ENCODE assay signal across 18 cellular contexts in genomic region chr11:67349457-67349856, GRCh38. TPM values are rescaled to one million over a fixed set of nuclear protein-coding genes. Genes with fewer than 3 reads are reported as not detected.
DNase-seq lines count a peak whose midpoint lies in the region; ATAC-seq and TF ChIP-seq lines count a peak whose summit lies in the region.
"Had no signal": no experiment of that assay in that cellular context is flagged by ENCODE, and none has a peak within 500 bp of the region (broad histone marks: within the 10 kb centered on the region; RNA-seq: fewer than 3 reads in every experiment).

No MANE protein-coding gene starts in this region.

- no peaks in the 10 kb centered on the region for H3K9me2 ChIP-seq in DOHH2 (replicated peaks; ENCODE audit: control insufficient read depth, low read length)

- H3K4me2 ChIP-seq in DOHH2 (ENCODE audit: low read length): peak overlapping the region; percentile 31

- H3K36me3 ChIP-seq in CD4-positive, CD25-positive, alpha-beta regulatory T cell (ENCODE audit: control insufficient read depth, insufficient read depth, low read length): no peaks in the 10 kb centered on the region
- H3K36me3 ChIP-seq in DOHH2 (ENCODE audit: control insufficient read depth, low read length): peaks cover 28% of the 10 kb centered on the region
- H3K36me3 ChIP-seq: BLaER1, pancreas had no signal

- peak overlapping the region; percentile 72 to 97 (median 76) for H3K27ac Mint-ChIP-seq in CD4-positive, CD25-positive, alpha-beta regulatory T cell
- peak overlapping the region; percentile 12 for H3K27ac Mint-ChIP-seq in activated naive CD8-positive, alpha-beta T cell treated with anti-CD3 and anti-CD28 coated beads for 36 hours
- H3K27ac Mint-ChIP-seq in nephron progenitor cell: peak overlapping the region; percentile 21
- H3K27ac Mint-ChIP-seq: activated CD4-positive, alpha-beta memory T cell treated with anti-CD3 and anti-CD28 coated beads for 36 hours had no signal

- ATAC-seq in CD4-positive, CD25-positive, alpha-beta regulatory T cell (ENCODE audit: low read depth in 2 of 2): no peak
- no peak for ATAC-seq in HG03135 (IDR thresholded peaks at IDR 0.05; ENCODE audit: unreplicated experiment)
- ATAC-seq: left colon, pancreas had no signal

- intact Hi-C loops in head of caudate nucleus (cut with DNase I): no loop called here

- H3K27me3 ChIP-seq in CD4-positive, CD25-positive, alpha-beta regulatory T cell (ENCODE audit: control insufficient read depth, insufficient read depth, low read length): no peaks in the 10 kb centered on the region
- H3K27me3 ChIP-seq in DOHH2 (ENCODE audit: control insufficient read depth, low read length): no peaks in the 10 kb centered on the region
- H3K27me3 ChIP-seq: BLaER1, pancreas had no signal

- peaks cover 32% of the 10 kb centered on the region for H3F3A ChIP-seq in DOHH2 (ENCODE audit: control insufficient read depth, insufficient read depth)

- no peaks in the 10 kb centered on the region for H3K36me3 Mint-ChIP-seq in CD4-positive, CD25-positive, alpha-beta regulatory T cell
- H3K36me3 Mint-ChIP-seq in activated naive CD8-positive, alpha-beta T cell treated with anti-CD3 and anti-CD28 coated beads for 36 hours: no peaks in the 10 kb centered on the region
- H3K36me3 Mint-ChIP-seq in nephron progenitor cell (ENCODE audit: low read depth): no peaks in the 10 kb centered on the region
- H3K36me3 Mint-ChIP-seq: activated CD4-positive, alpha-beta memory T cell treated with anti-CD3 and anti-CD28 coated beads for 36 hours had no signal

- TF ChIP-seq CTCF in DOHH2 (IDR thresholded peaks at IDR 0.05; ENCODE audit: low read depth, low read length, poor library complexity, severe bottlenecking) (no peak), nephron progenitor cell (IDR thresholded peaks at IDR 0.05) (no peak)

- DNase-seq in CD4-positive, CD25-positive, alpha-beta regulatory T cell: no peak
- DNase-seq in activated naive CD8-positive, alpha-beta T cell treated with anti-CD3 and anti-CD28 coated beads for 36 hours: no peak
- DNase-seq in nephron progenitor cell (no peak), NCI-H748 (lab: John Stamatoyannopoulos, UW; ENCODE audit: unreplicated experiment) (no peak), head of caudate nucleus (no peak)
- DNase-seq: activated CD4-positive, alpha-beta memory T cell treated with anti-CD3 and anti-CD28 coated beads for 36 hours; cerebellar nuclear complex; DMS79 treated with DMSO at 0.1 percent for 48 hours; left colon; NCI-H1417; NCI-H2171 treated with DMSO at 0.1 percent for 48 hours; stimulated activated CD4-positive, alpha-beta T cell treated with anti-CD3 and anti-CD28 coated beads, Interleukin-4, amount 100 ng/mL, for 1 hour; SW 1271 had no signal

- H3K4me1 Mint-ChIP-seq in CD4-positive, CD25-positive, alpha-beta regulatory T cell: peaks cover 11 to 84% (median 45%) of the 10 kb centered on the region in 4 donors
- H3K4me1 Mint-ChIP-seq in activated naive CD8-positive, alpha-beta T cell treated with anti-CD3 and anti-CD28 coated beads for 36 hours: peaks cover 53% of the 10 kb centered on the region
- peaks cover 52% of the 10 kb centered on the region for H3K4me1 Mint-ChIP-seq in nephron progenitor cell

- peaks cover 58% of the 10 kb centered on the region for H3K4me1 ChIP-seq in CD4-positive, CD25-positive, alpha-beta regulatory T cell (ENCODE audit: control insufficient read depth, insufficient read depth, low read length, poor library complexity, severe bottlenecking)
- peaks cover 70% of the 10 kb centered on the region for H3K4me1 ChIP-seq in DOHH2 (ENCODE audit: control insufficient read depth, low read length)

- peak overlapping the region in 1 of 4 donors; percentile 48 for H3K4me3 Mint-ChIP-seq in CD4-positive, CD25-positive, alpha-beta regulatory T cell
- no peak overlapping the region for H3K4me3 Mint-ChIP-seq in activated naive CD8-positive, alpha-beta T cell treated with anti-CD3 and anti-CD28 coated beads for 36 hours
- no peak overlapping the region for H3K4me3 Mint-ChIP-seq in nephron progenitor cell
- H3K4me3 Mint-ChIP-seq: activated CD4-positive, alpha-beta memory T cell treated with anti-CD3 and anti-CD28 coated beads for 36 hours had no signal

- H3K9me3 ChIP-seq in CD4-positive, CD25-positive, alpha-beta regulatory T cell (ENCODE audit: control insufficient read depth in 2 of 2, low read length in 2 of 2): no peaks in the 10 kb centered on the region
- H3K9me3 ChIP-seq in DOHH2 (ENCODE audit: control insufficient read depth, insufficient read depth, low read length): no peaks in the 10 kb centered on the region
- H3K9me3 ChIP-seq: BLaER1, pancreas had no signal

- no peaks in the 10 kb centered on the region for H3K9me3 Mint-ChIP-seq in CD4-positive, CD25-positive, alpha-beta regulatory T cell
- no peaks in the 10 kb centered on the region for H3K9me3 Mint-ChIP-seq in activated naive CD8-positive, alpha-beta T cell treated with anti-CD3 and anti-CD28 coated beads for 36 hours
- no peaks in the 10 kb centered on the region for H3K9me3 Mint-ChIP-seq in nephron progenitor cell
- H3K9me3 Mint-ChIP-seq: activated CD4-positive, alpha-beta memory T cell treated with anti-CD3 and anti-CD28 coated beads for 36 hours had no signal

- H3K27ac ChIP-seq in CD4-positive, CD25-positive, alpha-beta regulatory T cell (ENCODE audit: insufficient read depth, low read length, poor library complexity, severe bottlenecking): no peak overlapping the region
- H3K27ac ChIP-seq in DOHH2 (ENCODE audit: low read depth, low read length): no peak overlapping the region
- H3K27ac ChIP-seq: BLaER1 had no signal

- no peaks in the 10 kb centered on the region for H4K20me1 ChIP-seq in DOHH2 (ENCODE audit: control insufficient read depth, insufficient read depth, low read depth, low read length)
- H4K20me1 ChIP-seq: BLaER1 had no signal

- H3K79me2 ChIP-seq in DOHH2 (ENCODE audit: control insufficient read depth, low read length): peaks cover 24% of the 10 kb centered on the region

- H3K4me3 ChIP-seq in CD4-positive, CD25-positive, alpha-beta regulatory T cell (ENCODE audit: low read depth, low read length): no peak overlapping the region
- H3K4me3 ChIP-seq in DOHH2 (ENCODE audit: low read length): no peak overlapping the region
- H3K4me3 ChIP-seq: BLaER1, pancreas had no signal

- H3K27me3 Mint-ChIP-seq in CD4-positive, CD25-positive, alpha-beta regulatory T cell: no peaks in the 10 kb centered on the region
- H3K27me3 Mint-ChIP-seq in activated naive CD8-positive, alpha-beta T cell treated with anti-CD3 and anti-CD28 coated beads for 36 hours: no peaks in the 10 kb centered on the region
- H3K27me3 Mint-ChIP-seq in nephron progenitor cell (ENCODE audit: low read depth, poor library complexity): peaks cover 9% of the 10 kb centered on the region
- H3K27me3 Mint-ChIP-seq: activated CD4-positive, alpha-beta memory T cell treated with anti-CD3 and anti-CD28 coated beads for 36 hours had no signal

RNA-seq across cellular contexts. Expression of gene POLD4, which starts 3.9 kb away (rescaled TPM):
- 60.6 TPM for total RNA-seq in CD4-positive, CD25-positive, alpha-beta regulatory T cell
- polyA plus RNA-seq in CD4-positive, CD25-positive, alpha-beta regulatory T cell: 100 to 1,000 TPM; 103 to 127 (median 118) TPM
- total RNA-seq in activated naive CD8-positive, alpha-beta T cell treated with anti-CD3 and anti-CD28 coated beads for 36 hours: 10 to 100 TPM; 28.5 to 28.6 TPM

RNA-seq across cellular contexts. Expression of gene CLCF1, which starts 23.9 kb away (rescaled TPM):
- total RNA-seq in CD4-positive, CD25-positive, alpha-beta regulatory T cell: 3.0 TPM
- polyA plus RNA-seq in CD4-positive, CD25-positive, alpha-beta regulatory T cell: 1 to 10 TPM in 1 of 4 donors, under 1 TPM in 3; 0.10 to 1.3 (median 0.40) TPM
- under 1 TPM; 0.31 to 0.56 TPM for total RNA-seq in activated naive CD8-positive, alpha-beta T cell treated with anti-CD3 and anti-CD28 coated beads for 36 hours
- total RNA-seq: temporal lobe had no signal

RNA-seq across cellular contexts. Expression of gene RAD9A, which starts 42.3 kb away (rescaled TPM):
- total RNA-seq in CD4-positive, CD25-positive, alpha-beta regulatory T cell: 27.5 TPM
- 1 to 10 TPM; 3.5 to 6.7 (median 6.4) TPM for polyA plus RNA-seq in CD4-positive, CD25-positive, alpha-beta regulatory T cell
- total RNA-seq in activated naive CD8-positive, alpha-beta T cell treated with anti-CD3 and anti-CD28 coated beads for 36 hours: 10 to 100 TPM; 31.2 to 33.7 TPM

RNA-seq across cellular contexts. Expression of gene SSH3, which starts 46.1 kb away (rescaled TPM):
- 24.4 TPM for total RNA-seq in CD4-positive, CD25-positive, alpha-beta regulatory T cell
- polyA plus RNA-seq in CD4-positive, CD25-positive, alpha-beta regulatory T cell: 1 to 10 TPM; 2.3 to 7.1 (median 3.1) TPM
- total RNA-seq in activated naive CD8-positive, alpha-beta T cell treated with anti-CD3 and anti-CD28 coated beads for 36 hours: 1 to 10 TPM; 4.6 to 4.7 TPM

RNA-seq across cellular contexts. Expression of gene PPP1CA, which starts 52.2 kb away (rescaled TPM):
- total RNA-seq in CD4-positive, CD25-positive, alpha-beta regulatory T cell: 160 TPM
- 100 to 1,000 TPM; 547 to 762 (median 622) TPM for polyA plus RNA-seq in CD4-positive, CD25-positive, alpha-beta regulatory T cell
- total RNA-seq in activated naive CD8-positive, alpha-beta T cell treated with anti-CD3 and anti-CD28 coated beads for 36 hours: 100 to 1,000 TPM; 262 to 269 TPM

Comparison
In these comparisons a context has a peak if more than half of its experiments do, and no peak if none do; other contexts are left out.
1. H3K27ac Mint-ChIP-seq: peak in every context shown above with its lines; median percentile 76 in CD4-positive, CD25-positive, alpha-beta regulatory T cell; 21 in nephron progenitor cell; 12 in activated naive CD8-positive, alpha-beta T cell treated with anti-CD3 and anti-CD28 coated beads for 36 hours.